In genomic region chr4:155331478-155331877, GRCh38 we compare ENCODE assay signal across 2 cellular contexts.
A peak's percentile ranks its signal among the peaks of the same experiment; 100 is the strongest.
TF ChIP-seq lines count a peak whose summit lies in the region.

No MANE protein-coding gene starts in this region.

TF ChIP-seq in HepG2, 621 proteins besides CTCF, POLR2A, EP300 and RAD21:
- TF ChIP-seq ZBTB2 (CRISPR knock-in tag; IDR thresholded peaks at IDR 0.05; ENCODE audit: low read depth): no peak
- peak; percentile 86 for TF ChIP-seq MAFF (IDR thresholded peaks at IDR 0.05; ENCODE audit: low read depth, low read length)
- peak; percentile 79 to 90 for TF ChIP-seq MAFK (conservative IDR thresholded peaks at IDR 0.05 in 1 of 2, IDR thresholded peaks at IDR 0.05 in 1 of 2; ENCODE audit: low read length in 2 of 2)

TF ChIP-seq in K562, 482 proteins besides CTCF, POLR2A, EP300 and RAD21:
- TF ChIP-seq ZNF316 (IDR thresholded peaks at IDR 0.05) (peak; percentile 43; the same call in 1 of the 2 replicates), CEBPG (CRISPR knock-in tag; IDR thresholded peaks at IDR 0.05) (no peak), CEBPG (tag; conservative IDR thresholded peaks at IDR 0.05 in 1 of 2, IDR thresholded peaks at IDR 0.05 in 1 of 2) (no peak), SIN3B (IDR thresholded peaks at IDR 0.05; ENCODE audit: low read depth) (no peak), MAFF (IDR thresholded peaks at IDR 0.05; ENCODE audit: low read length) (peak; percentile 52), NFIX (CRISPR knock-in tag; IDR thresholded peaks at IDR 0.05; ENCODE audit: low read depth) (no peak), RAD51 (IDR thresholded peaks at IDR 0.05; ENCODE audit: borderline replicate concordance, low read depth) (no peak), CHD4 (IDR thresholded peaks at IDR 0.05; ENCODE audit: insufficient read depth, insufficient replicate concordance, low read depth, low read length, poor library complexity, severe bottlenecking) (no peak), RBM22 (IDR thresholded peaks at IDR 0.05; ENCODE audit: low read depth, low read length, poor library complexity, severe bottlenecking) (no peak), ZNF165 (CRISPR knock-in tag; IDR thresholded peaks at IDR 0.05; ENCODE audit: borderline replicate concordance) (no peak), MAFK (IDR thresholded peaks at IDR 0.05; ENCODE audit: low read length) (peak; percentile 49; the same call in 1 of the 2 replicates), MAFG (tag; conservative IDR thresholded peaks at IDR 0.05) (peak; percentile 28; the same call in 1 of the 2 replicates), IRF1 (CRISPR knock-in tag; IDR thresholded peaks at IDR 0.05; ENCODE audit: borderline replicate concordance) (no peak), THRAP3 (IDR thresholded peaks at IDR 0.05; ENCODE audit: borderline replicate concordance) (no peak), E2F5 (CRISPR knock-in tag; IDR thresholded peaks at IDR 0.05) (no peak), C11orf30 (IDR thresholded peaks at IDR 0.05; ENCODE audit: low read depth) (peak; percentile 31; the same call in 1 of the 2 replicates), NR2C1 (IDR thresholded peaks at IDR 0.05) (no peak), NR2C1 (tag; IDR thresholded peaks at IDR 0.05) (no peak)
